In genomic region chr2:208265807-208266640, GRCh38 we compare ENCODE assay signal across 1 cellular context.
A peak's percentile ranks its signal among the peaks of the same experiment; 100 is the strongest.
TF ChIP-seq lines count a peak whose summit lies in the region.

Gene PIKFYVE, plus strand, starts transcription at chr2:208266255. Its CDS starts 5,265 bp downstream, at chr2:208271520.

TF ChIP-seq in HepG2, 621 proteins besides CTCF, POLR2A, EP300 and RAD21 (continued from another document and continues in another):
- TF ChIP-seq, protein P1, sequence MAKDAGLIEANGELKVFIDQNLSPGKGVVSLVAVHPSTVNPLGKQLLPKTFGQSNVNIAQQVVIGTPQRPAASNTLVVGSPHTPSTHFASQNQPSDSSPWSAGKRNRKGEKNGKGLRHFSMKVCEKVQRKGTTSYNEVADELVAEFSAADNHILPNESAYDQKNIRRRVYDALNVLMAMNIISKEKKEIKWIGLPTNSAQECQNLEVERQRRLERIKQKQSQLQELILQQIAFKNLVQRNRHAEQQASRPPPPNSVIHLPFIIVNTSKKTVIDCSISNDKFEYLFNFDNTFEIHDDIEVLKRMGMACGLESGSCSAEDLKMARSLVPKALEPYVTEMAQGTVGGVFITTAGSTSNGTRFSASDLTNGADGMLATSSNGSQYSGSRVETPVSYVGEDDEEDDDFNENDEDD (CRISPR knock-in tag; IDR thresholded peaks at IDR 0.05; ENCODE audit: borderline replicate concordance): peak; percentile 79; the same call in 1 of the 2 replicates
- peak; percentile 86; the same call in 1 of the 2 replicates for TF ChIP-seq MEIS1 (CRISPR knock-in tag; IDR thresholded peaks at IDR 0.05; ENCODE audit: borderline replicate concordance)
- TF ChIP-seq LBX2 (CRISPR knock-in tag; IDR thresholded peaks at IDR 0.05; ENCODE audit: borderline replicate concordance): no peak
- TF ChIP-seq PTBP1 (IDR thresholded peaks at IDR 0.05; ENCODE audit: low read depth, low read length, poor library complexity, severe bottlenecking): no peak
- TF ChIP-seq ZNF256 (CRISPR knock-in tag; conservative IDR thresholded peaks at IDR 0.05): peak; percentile 72; the same call in 1 of the 2 replicates
- peak; percentile 88 for TF ChIP-seq IKZF5 (CRISPR knock-in tag; IDR thresholded peaks at IDR 0.05)
- no peak; the same call in none of the 2 replicates for TF ChIP-seq ZNF709 (CRISPR knock-in tag; IDR thresholded peaks at IDR 0.05)
- TF ChIP-seq DDIT3 (CRISPR knock-in tag; IDR thresholded peaks at IDR 0.05): no peak
- peak; percentile 73 for TF ChIP-seq NFYC (CRISPR knock-in tag; IDR thresholded peaks at IDR 0.05)
- no peak for TF ChIP-seq CHD2 (IDR thresholded peaks at IDR 0.05; ENCODE audit: low read depth, low read length)
- no peak for TF ChIP-seq ZNF446 (CRISPR knock-in tag; IDR thresholded peaks at IDR 0.05)
- TF ChIP-seq, protein P2, sequence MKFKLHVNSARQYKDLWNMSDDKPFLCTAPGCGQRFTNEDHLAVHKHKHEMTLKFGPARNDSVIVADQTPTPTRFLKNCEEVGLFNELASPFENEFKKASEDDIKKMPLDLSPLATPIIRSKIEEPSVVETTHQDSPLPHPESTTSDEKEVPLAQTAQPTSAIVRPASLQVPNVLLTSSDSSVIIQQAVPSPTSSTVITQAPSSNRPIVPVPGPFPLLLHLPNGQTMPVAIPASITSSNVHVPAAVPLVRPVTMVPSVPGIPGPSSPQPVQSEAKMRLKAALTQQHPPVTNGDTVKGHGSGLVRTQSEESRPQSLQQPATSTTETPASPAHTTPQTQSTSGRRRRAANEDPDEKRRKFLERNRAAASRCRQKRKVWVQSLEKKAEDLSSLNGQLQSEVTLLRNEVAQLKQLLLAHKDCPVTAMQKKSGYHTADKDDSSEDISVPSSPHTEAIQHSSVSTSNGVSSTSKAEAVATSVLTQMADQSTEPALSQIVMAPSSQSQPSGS (CRISPR knock-in tag; IDR thresholded peaks at IDR 0.05): peak; percentile 89
- TF ChIP-seq, protein P3, sequence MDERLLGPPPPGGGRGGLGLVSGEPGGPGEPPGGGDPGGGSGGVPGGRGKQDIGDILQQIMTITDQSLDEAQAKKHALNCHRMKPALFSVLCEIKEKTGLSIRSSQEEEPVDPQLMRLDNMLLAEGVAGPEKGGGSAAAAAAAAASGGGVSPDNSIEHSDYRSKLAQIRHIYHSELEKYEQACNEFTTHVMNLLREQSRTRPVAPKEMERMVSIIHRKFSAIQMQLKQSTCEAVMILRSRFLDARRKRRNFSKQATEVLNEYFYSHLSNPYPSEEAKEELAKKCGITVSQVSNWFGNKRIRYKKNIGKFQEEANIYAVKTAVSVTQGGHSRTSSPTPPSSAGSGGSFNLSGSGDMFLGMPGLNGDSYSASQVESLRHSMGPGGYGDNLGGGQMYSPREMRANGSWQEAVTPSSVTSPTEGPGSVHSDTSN (CRISPR knock-in tag; IDR thresholded peaks at IDR 0.05): no peak
- 0 out of 2 replicates have a peak, but pooled peaks have one; percentile 18 for TF ChIP-seq ETV6 (CRISPR knock-in tag; conservative IDR thresholded peaks at IDR 0.05)
- no peak for TF ChIP-seq ZNF530 (CRISPR knock-in tag; IDR thresholded peaks at IDR 0.05; ENCODE audit: low read depth)
- no peak for TF ChIP-seq MAFG (CRISPR knock-in tag; IDR thresholded peaks at IDR 0.05)
- no peak for TF ChIP-seq HMG20A (CRISPR knock-in tag; IDR thresholded peaks at IDR 0.05; ENCODE audit: borderline replicate concordance)
- no peak for TF ChIP-seq TCF12 (IDR thresholded peaks at IDR 0.05)
- TF ChIP-seq TCF12 (CRISPR knock-in tag; IDR thresholded peaks at IDR 0.05): peak; percentile 45; the same call in 1 of the 2 replicates
- no peak for TF ChIP-seq ZNF432 (CRISPR knock-in tag; IDR thresholded peaks at IDR 0.05; ENCODE audit: borderline replicate concordance)
- TF ChIP-seq ZNF660 (CRISPR knock-in tag; IDR thresholded peaks at IDR 0.05; ENCODE audit: borderline replicate concordance, low read depth): no peak
- TF ChIP-seq, protein P4, sequence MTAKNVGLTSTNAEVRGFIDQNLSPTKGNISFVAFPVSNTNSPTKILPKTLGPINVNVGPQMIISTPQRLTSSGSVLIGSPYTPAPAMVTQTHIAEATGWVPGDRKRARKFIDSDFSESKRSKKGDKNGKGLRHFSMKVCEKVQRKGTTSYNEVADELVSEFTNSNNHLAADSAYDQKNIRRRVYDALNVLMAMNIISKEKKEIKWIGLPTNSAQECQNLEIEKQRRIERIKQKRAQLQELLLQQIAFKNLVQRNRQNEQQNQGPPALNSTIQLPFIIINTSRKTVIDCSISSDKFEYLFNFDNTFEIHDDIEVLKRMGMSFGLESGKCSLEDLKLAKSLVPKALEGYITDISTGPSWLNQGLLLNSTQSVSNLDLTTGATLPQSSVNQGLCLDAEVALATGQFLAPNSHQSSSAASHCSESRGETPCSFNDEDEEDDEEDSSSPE (CRISPR knock-in tag; IDR thresholded peaks at IDR 0.05): peak; percentile 82
- peak; percentile 77 for TF ChIP-seq NFYB (CRISPR knock-in tag; IDR thresholded peaks at IDR 0.05)
- TF ChIP-seq, protein P5, sequence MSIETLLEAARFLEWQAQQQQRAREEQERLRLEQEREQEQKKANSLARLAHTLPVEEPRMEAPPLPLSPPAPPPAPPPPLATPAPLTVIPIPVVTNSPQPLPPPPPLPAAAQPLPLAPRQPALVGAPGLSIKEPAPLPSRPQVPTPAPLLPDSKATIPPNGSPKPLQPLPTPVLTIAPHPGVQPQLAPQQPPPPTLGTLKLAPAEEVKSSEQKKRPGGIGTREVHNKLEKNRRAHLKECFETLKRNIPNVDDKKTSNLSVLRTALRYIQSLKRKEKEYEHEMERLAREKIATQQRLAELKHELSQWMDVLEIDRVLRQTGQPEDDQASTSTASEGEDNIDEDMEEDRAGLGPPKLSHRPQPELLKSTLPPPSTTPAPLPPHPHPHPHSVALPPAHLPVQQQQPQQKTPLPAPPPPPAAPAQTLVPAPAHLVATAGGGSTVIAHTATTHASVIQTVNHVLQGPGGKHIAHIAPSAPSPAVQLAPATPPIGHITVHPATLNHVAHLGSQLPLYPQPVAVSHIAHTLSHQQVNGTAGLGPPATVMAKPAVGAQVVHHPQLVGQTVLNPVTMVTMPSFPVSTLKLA (IDR thresholded peaks at IDR 0.05): peak; percentile 67
- no peak for TF ChIP-seq NFRKB (IDR thresholded peaks at IDR 0.05)
- TF ChIP-seq ZNF670 (CRISPR knock-in tag; IDR thresholded peaks at IDR 0.05; ENCODE audit: borderline replicate concordance): no peak; the same call in 1 of the 2 replicates
- TF ChIP-seq, protein P6, sequence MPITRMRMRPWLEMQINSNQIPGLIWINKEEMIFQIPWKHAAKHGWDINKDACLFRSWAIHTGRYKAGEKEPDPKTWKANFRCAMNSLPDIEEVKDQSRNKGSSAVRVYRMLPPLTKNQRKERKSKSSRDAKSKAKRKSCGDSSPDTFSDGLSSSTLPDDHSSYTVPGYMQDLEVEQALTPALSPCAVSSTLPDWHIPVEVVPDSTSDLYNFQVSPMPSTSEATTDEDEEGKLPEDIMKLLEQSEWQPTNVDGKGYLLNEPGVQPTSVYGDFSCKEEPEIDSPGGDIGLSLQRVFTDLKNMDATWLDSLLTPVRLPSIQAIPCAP (CRISPR knock-in tag; IDR thresholded peaks at IDR 0.05; ENCODE audit: low read depth): peak; percentile 51; the same call in 1 of the 2 replicates
- TF ChIP-seq CERS6 (CRISPR knock-in tag; IDR thresholded peaks at IDR 0.05): no peak
- peak; percentile 64; the same call in 1 of the 2 replicates for TF ChIP-seq TBX3 (IDR thresholded peaks at IDR 0.05; ENCODE audit: borderline replicate concordance)
- no peak for TF ChIP-seq PRPF4 (IDR thresholded peaks at IDR 0.05; ENCODE audit: low read depth, low read length, poor library complexity, severe bottlenecking)
- TF ChIP-seq CEBPG (CRISPR knock-in tag; IDR thresholded peaks at IDR 0.05): 0 out of 2 replicates have a peak, but pooled peaks have one; percentile 15
- TF ChIP-seq ZNF317 (CRISPR knock-in tag; IDR thresholded peaks at IDR 0.05): no peak; the same call in 1 of the 2 replicates
- TF ChIP-seq HNF1B (CRISPR knock-in tag; IDR thresholded peaks at IDR 0.05): peak; percentile 77
- TF ChIP-seq, protein P7, sequence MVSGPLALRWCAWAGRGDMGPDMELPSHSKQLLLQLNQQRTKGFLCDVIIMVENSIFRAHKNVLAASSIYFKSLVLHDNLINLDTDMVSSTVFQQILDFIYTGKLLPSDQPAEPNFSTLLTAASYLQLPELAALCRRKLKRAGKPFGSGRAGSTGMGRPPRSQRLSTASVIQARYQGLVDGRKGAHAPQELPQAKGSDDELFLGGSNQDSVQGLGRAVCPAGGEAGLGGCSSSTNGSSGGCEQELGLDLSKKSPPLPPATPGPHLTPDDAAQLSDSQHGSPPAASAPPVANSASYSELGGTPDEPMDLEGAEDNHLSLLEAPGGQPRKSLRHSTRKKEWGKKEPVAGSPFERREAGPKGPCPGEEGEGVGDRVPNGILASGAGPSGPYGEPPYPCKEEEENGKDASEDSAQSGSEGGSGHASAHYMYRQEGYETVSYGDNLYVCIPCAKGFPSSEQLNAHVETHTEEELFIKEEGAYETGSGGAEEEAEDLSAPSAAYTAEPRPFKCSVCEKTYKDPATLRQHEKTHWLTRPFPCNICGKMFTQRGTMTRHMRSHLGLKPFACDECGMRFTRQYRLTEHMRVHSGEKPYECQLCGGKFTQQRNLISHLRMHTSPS (CRISPR knock-in tag; IDR thresholded peaks at IDR 0.05; ENCODE audit: low read depth): peak; percentile 87
- TF ChIP-seq, protein P8, sequence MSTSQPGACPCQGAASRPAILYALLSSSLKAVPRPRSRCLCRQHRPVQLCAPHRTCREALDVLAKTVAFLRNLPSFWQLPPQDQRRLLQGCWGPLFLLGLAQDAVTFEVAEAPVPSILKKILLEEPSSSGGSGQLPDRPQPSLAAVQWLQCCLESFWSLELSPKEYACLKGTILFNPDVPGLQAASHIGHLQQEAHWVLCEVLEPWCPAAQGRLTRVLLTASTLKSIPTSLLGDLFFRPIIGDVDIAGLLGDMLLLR (CRISPR knock-in tag; IDR thresholded peaks at IDR 0.05): no peak
- peak; percentile 85 for TF ChIP-seq SP5 (CRISPR knock-in tag; IDR thresholded peaks at IDR 0.05; ENCODE audit: borderline replicate concordance, low read depth)
- peak; percentile 93 for TF ChIP-seq ARID4A (CRISPR knock-in tag; IDR thresholded peaks at IDR 0.05; ENCODE audit: borderline replicate concordance)
- TF ChIP-seq KDM5B (CRISPR knock-in tag; IDR thresholded peaks at IDR 0.05; ENCODE audit: borderline replicate concordance): peak; percentile 63; the same call in 1 of the 2 replicates
- no peak; the same call in 1 of the 2 replicates for TF ChIP-seq ZNF33A (CRISPR knock-in tag; IDR thresholded peaks at IDR 0.05; ENCODE audit: borderline replicate concordance)
- no peak for TF ChIP-seq ZMAT5 (CRISPR knock-in tag; IDR thresholded peaks at IDR 0.05; ENCODE audit: borderline replicate concordance, low read depth)
